15 cellular contexts compared by ENCODE assay signal in the genomic region with DNA sequence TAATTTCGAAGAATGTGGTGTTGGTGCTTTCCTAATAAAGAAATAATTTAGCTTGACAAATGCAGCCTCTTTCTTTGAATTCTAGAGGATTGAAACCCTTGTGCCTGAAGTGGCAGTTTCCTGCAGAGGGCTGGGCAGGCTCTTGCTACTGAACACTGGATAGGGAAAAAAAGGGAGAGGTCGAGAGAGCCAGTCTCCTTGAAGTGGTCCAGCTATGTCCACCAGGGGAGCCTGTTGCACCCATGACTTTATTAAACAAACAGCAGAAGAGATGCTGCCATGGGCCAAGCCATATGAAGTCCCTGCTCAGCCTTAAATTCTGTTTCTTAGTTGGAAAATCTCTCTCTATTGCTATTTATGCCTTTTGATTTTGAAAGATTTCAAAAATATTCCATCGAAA.
"Had no signal": no experiment of that assay in that cellular context is flagged by ENCODE, and none has a peak within 500 bp of the region (broad histone marks: within the 10 kb centered on the region; RNA-seq: fewer than 3 reads in every experiment).

No MANE protein-coding gene starts in this region.

- H3K4me3 ChIP-seq: gastrocnemius medialis, heart left ventricle, lower lobe of right lung, sigmoid colon, spleen, stomach, testis, upper lobe of left lung had no signal

- H3K27me3 Mint-ChIP-seq: activated CD4-positive, alpha-beta T cell treated with anti-CD3 and anti-CD28 coated beads, Interleukin-2, amount 10 ng/mL, durations not matched to agents 24 days and 14 days; central memory CD8-positive, alpha-beta T cell had no signal

- H3K27ac ChIP-seq: gastrocnemius medialis, heart left ventricle, lower lobe of right lung, sigmoid colon, stomach, testis, upper lobe of left lung had no signal

- ATAC-seq: activated CD8-positive, alpha-beta T cell treated with anti-CD3 and anti-CD28 coated beads, Interleukin-2, amount 10 ng/mL, durations not matched to agents 7 days and 5 days; gastrocnemius medialis; heart left ventricle; left colon; lower lobe of right lung had no signal

- H3K27me3 ChIP-seq: gastrocnemius medialis, heart left ventricle, sigmoid colon, spleen, stomach, testis, upper lobe of left lung had no signal

- H3K4me1 ChIP-seq: gastrocnemius medialis, heart left ventricle, lower lobe of right lung, sigmoid colon, stomach, testis, upper lobe of left lung had no signal

- H3K9me3 ChIP-seq: gastrocnemius medialis, heart left ventricle, lower lobe of right lung, sigmoid colon, spleen, stomach, testis, upper lobe of left lung had no signal

- DNase-seq: activated CD4-positive, alpha-beta T cell treated with anti-CD3 and anti-CD28 coated beads, Interleukin-2, amount 10 ng/mL, durations not matched to agents 24 days and 14 days; activated CD8-positive, alpha-beta memory T cell treated with anti-CD3 and anti-CD28 coated beads, Interleukin-2, amount 50 U/mL, for 4 hours; activated CD8-positive, alpha-beta T cell treated with anti-CD3 and anti-CD28 coated beads, Interleukin-2, amount 10 ng/mL, durations not matched to agents 7 days and 5 days; effector CD8-positive, alpha-beta T cell; gastrocnemius medialis; heart left ventricle; left colon; lower lobe of right lung; sigmoid colon; spleen; stomach; testis; upper lobe of left lung had no signal

- H3K27ac Mint-ChIP-seq: activated CD4-positive, alpha-beta T cell treated with anti-CD3 and anti-CD28 coated beads, Interleukin-2, amount 10 ng/mL, durations not matched to agents 24 days and 14 days; activated CD8-positive, alpha-beta T cell treated with anti-CD3 and anti-CD28 coated beads, Interleukin-2, amount 10 ng/mL, durations not matched to agents 7 days and 5 days; T-helper 1 cell treated with Interleukin-12 subunit alpha and Interleukin-12 subunit beta and Interleukin-4 antibody, amounts not matched to agents 30 μg/mL and 1 μg/mL, for 36 hours had no signal

- H3K9me3 Mint-ChIP-seq: activated CD4-positive, alpha-beta T cell treated with anti-CD3 and anti-CD28 coated beads, Interleukin-2, amount 10 ng/mL, durations not matched to agents 24 days and 14 days; central memory CD8-positive, alpha-beta T cell; T-helper 1 cell treated with Interleukin-12 subunit alpha and Interleukin-12 subunit beta and Interleukin-4 antibody, amounts not matched to agents 30 μg/mL and 1 μg/mL, for 36 hours had no signal

- H3K4me3 Mint-ChIP-seq: activated CD4-positive, alpha-beta T cell treated with anti-CD3 and anti-CD28 coated beads, Interleukin-2, amount 10 ng/mL, durations not matched to agents 24 days and 14 days; activated CD8-positive, alpha-beta T cell treated with anti-CD3 and anti-CD28 coated beads, Interleukin-2, amount 10 ng/mL, durations not matched to agents 7 days and 5 days; central memory CD8-positive, alpha-beta T cell; T-helper 1 cell treated with Interleukin-12 subunit alpha and Interleukin-12 subunit beta and Interleukin-4 antibody, amounts not matched to agents 30 μg/mL and 1 μg/mL, for 36 hours had no signal
